11 cellular contexts compared by ENCODE assay signal in the genomic region with DNA sequence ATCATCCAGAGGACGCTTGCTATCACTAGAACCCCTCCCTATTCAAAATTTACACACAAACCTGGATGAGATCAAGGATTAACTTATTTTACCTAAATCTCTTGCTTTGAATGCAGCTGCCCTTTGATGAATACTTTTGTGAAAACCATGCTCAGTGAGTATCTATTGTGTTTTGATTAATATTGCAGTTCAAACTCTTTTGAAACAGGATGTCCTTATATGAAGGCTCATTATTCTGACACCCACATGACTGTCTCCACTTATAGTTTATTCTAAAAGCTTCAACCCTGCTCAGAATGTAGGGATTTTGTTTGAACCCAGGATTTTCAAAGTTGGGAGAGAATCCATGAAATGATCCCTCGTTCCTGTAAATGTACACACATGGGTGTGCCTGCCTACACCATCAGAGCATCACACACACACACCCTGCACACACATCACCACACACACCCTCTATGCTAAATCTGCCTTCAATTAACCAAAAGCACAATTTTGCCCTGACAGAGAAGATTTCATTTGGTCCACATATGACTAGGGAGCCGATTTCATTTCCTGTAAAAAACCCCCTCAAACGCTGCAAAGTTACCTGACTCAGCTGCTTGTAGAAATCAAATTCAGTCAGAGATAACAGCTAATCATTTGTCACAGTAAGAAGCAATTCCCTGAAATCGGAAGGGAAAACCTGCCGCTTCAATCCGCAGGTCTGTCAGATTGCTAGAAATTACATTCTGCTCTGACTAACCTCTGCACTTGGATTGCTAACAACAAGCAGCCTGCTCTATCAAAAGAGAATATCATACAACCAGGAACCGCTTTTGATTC.
DNase-seq lines count a peak whose midpoint lies in the region; TF ChIP-seq lines count a peak whose summit lies in the region.
"Had no signal": no experiment of that assay in that cellular context is flagged by ENCODE, and none has a peak within 500 bp of the region (broad histone marks: within the 10 kb centered on the region; RNA-seq: fewer than 3 reads in every experiment).

No MANE protein-coding gene starts in this region.

- peak overlapping the region; percentile 32 for H3K9ac ChIP-seq in HUES6 (ENCODE audit: low read length)
- peak overlapping the region; percentile 52 for H3K9ac ChIP-seq in fibroblast of lung (ENCODE audit: insufficient read depth, low read length)

- H3K27ac ChIP-seq in HUES6 (ENCODE audit: low read depth, low read length): no peak overlapping the region
- peak overlapping the region; percentile 79 for H3K27ac ChIP-seq in fibroblast of lung (ENCODE audit: insufficient read depth, low read length)
- H3K27ac ChIP-seq in substantia nigra (ENCODE audit: low read depth, low read length, poor library complexity, severe bottlenecking): peak overlapping the region; percentile 92
- H3K27ac ChIP-seq: C4-2B had no signal

- H3K4me3 ChIP-seq in HUES6 (ENCODE audit: low read depth, low read length) (no peak overlapping the region), fibroblast of lung (replicated peaks in 1 of 4; ENCODE audit: control extremely low read depth in 1 of 4, insufficient read depth in 1 of 4, low read depth in 3 of 4, low read length in 4 of 4) (peak overlapping the region in 3 of 4 experiments; percentile 11 to 14 (median 12))
- H3K4me3 ChIP-seq: skin epidermis had no signal

- TF ChIP-seq CTCF in fibroblast of lung (conservative IDR thresholded peaks at IDR 0.05 in 1 of 2, IDR thresholded peaks at IDR 0.05 in 1 of 2; ENCODE audit: low read depth in 1 of 2, low read length in 2 of 2): no peak
- no peak for TF ChIP-seq CTCF in progenitor cell of endocrine pancreas (IDR thresholded peaks at IDR 0.05; ENCODE audit: unreplicated experiment)

- peaks cover 33% of the 10 kb centered on the region for H3K27me3 Mint-ChIP-seq in activated naive CD4-positive, alpha-beta T cell treated with anti-CD3 and anti-CD28 coated beads for 36 hours (ENCODE audit: low read depth)
- H3K27me3 Mint-ChIP-seq in progenitor cell of endocrine pancreas: peaks cover 94% of the 10 kb centered on the region

- H3K4me3 Mint-ChIP-seq in activated naive CD4-positive, alpha-beta T cell treated with anti-CD3 and anti-CD28 coated beads for 36 hours: no peak overlapping the region
- H3K4me3 Mint-ChIP-seq in progenitor cell of endocrine pancreas (ENCODE audit: low read depth): no peak overlapping the region

- no peaks in the 10 kb centered on the region for H3K9me3 Mint-ChIP-seq in activated naive CD4-positive, alpha-beta T cell treated with anti-CD3 and anti-CD28 coated beads for 36 hours
- no peaks in the 10 kb centered on the region for H3K9me3 Mint-ChIP-seq in progenitor cell of endocrine pancreas (ENCODE audit: low read depth)

- no peaks in the 10 kb centered on the region for H3K27me3 ChIP-seq in HUES6 (ENCODE audit: control insufficient read depth, insufficient read depth, low read length)
- no peaks in the 10 kb centered on the region for H3K27me3 ChIP-seq in fibroblast of lung (ENCODE audit: control insufficient read depth, insufficient read depth, low read length)

- no peak overlapping the region for H2AFZ ChIP-seq in fibroblast of lung (ENCODE audit: low read length)

- peaks cover 27% of the 10 kb centered on the region for H3K4me1 Mint-ChIP-seq in activated naive CD4-positive, alpha-beta T cell treated with anti-CD3 and anti-CD28 coated beads for 36 hours (ENCODE audit: low read depth)
- peaks cover 5% of the 10 kb centered on the region for H3K4me1 Mint-ChIP-seq in progenitor cell of endocrine pancreas (ENCODE audit: low read depth)

- H4K20me1 ChIP-seq in fibroblast of lung (ENCODE audit: control insufficient read depth, extremely low read depth, insufficient read depth, low read length): no peaks in the 10 kb centered on the region

- intact Hi-C loops in activated naive CD4-positive, alpha-beta T cell treated with anti-CD3 and anti-CD28 coated beads for 36 hours (cut with micrococcal nuclease): loop anchor here (1.0 to 2.0 kb wide), 4 partner anchors 40 to 130 kb away; no protein-coding TSS in a partner anchor

- peaks cover 88% of the 10 kb centered on the region for H3K79me2 ChIP-seq in fibroblast of lung (ENCODE audit: control insufficient read depth, insufficient read depth, low read length)

- H3K4me1 ChIP-seq in HUES6 (ENCODE audit: control insufficient read depth, insufficient read depth, low read length): peaks cover 55% of the 10 kb centered on the region
- peaks cover 26% of the 10 kb centered on the region for H3K4me1 ChIP-seq in fibroblast of lung (ENCODE audit: control insufficient read depth, extremely low read depth, insufficient read depth, low read length)

- peak; percentile 21 for DNase-seq in activated naive CD4-positive, alpha-beta T cell treated with anti-CD3 and anti-CD28 coated beads for 36 hours
- DNase-seq in activated naive CD4-positive, alpha-beta T cell (lab: John Stamatoyannopoulos, UW): no peak
- DNase-seq in fibroblast of lung (ENCODE audit: low read depth in 2 of 2): no peak
- DNase-seq in substantia nigra (lab: John Stamatoyannopoulos, UW): no peak
- no peak for DNase-seq in progenitor cell of endocrine pancreas (ENCODE audit: low spot score, unreplicated experiment)
- DNase-seq in NCI-H345 (lab: John Stamatoyannopoulos, UW): no peak
- no peak for DNase-seq in NCI-H510A (lab: John Stamatoyannopoulos, UW)
- DNase-seq: NCI-H1417 treated with DMSO at 0.1 percent for 48 hours had no signal

- no peaks in the 10 kb centered on the region for H3K36me3 ChIP-seq in HUES6 (ENCODE audit: control insufficient read depth, insufficient read depth, low read length)
- no peaks in the 10 kb centered on the region for H3K36me3 ChIP-seq in fibroblast of lung (ENCODE audit: control insufficient read depth, insufficient read depth, low read length)

- no peak overlapping the region for H3K27ac Mint-ChIP-seq in activated naive CD4-positive, alpha-beta T cell treated with anti-CD3 and anti-CD28 coated beads for 36 hours
- H3K27ac Mint-ChIP-seq in progenitor cell of endocrine pancreas: no peak overlapping the region

- CTCF ChIA-PET in activated naive CD4-positive, alpha-beta T cell treated with anti-CD3 and anti-CD28 coated beads for 36 hours (lab: Charles Lee): no interaction called here

- H3K9me3 ChIP-seq in HUES6 (ENCODE audit: control insufficient read depth, insufficient read depth, low read depth, low read length): no peaks in the 10 kb centered on the region
- H3K9me3 ChIP-seq in fibroblast of lung (ENCODE audit: control insufficient read depth, insufficient read depth, low read depth, low read length): no peaks in the 10 kb centered on the region

- H3K36me3 Mint-ChIP-seq in activated naive CD4-positive, alpha-beta T cell treated with anti-CD3 and anti-CD28 coated beads for 36 hours (ENCODE audit: low read depth): no peaks in the 10 kb centered on the region
- H3K36me3 Mint-ChIP-seq in progenitor cell of endocrine pancreas (ENCODE audit: insufficient read depth): no peaks in the 10 kb centered on the region

- H3K4me2 ChIP-seq in fibroblast of lung (ENCODE audit: extremely low read depth, insufficient read depth, low read length): peak overlapping the region; percentile 95
